8 cellular contexts compared by ENCODE assay signal in the genomic region with DNA sequence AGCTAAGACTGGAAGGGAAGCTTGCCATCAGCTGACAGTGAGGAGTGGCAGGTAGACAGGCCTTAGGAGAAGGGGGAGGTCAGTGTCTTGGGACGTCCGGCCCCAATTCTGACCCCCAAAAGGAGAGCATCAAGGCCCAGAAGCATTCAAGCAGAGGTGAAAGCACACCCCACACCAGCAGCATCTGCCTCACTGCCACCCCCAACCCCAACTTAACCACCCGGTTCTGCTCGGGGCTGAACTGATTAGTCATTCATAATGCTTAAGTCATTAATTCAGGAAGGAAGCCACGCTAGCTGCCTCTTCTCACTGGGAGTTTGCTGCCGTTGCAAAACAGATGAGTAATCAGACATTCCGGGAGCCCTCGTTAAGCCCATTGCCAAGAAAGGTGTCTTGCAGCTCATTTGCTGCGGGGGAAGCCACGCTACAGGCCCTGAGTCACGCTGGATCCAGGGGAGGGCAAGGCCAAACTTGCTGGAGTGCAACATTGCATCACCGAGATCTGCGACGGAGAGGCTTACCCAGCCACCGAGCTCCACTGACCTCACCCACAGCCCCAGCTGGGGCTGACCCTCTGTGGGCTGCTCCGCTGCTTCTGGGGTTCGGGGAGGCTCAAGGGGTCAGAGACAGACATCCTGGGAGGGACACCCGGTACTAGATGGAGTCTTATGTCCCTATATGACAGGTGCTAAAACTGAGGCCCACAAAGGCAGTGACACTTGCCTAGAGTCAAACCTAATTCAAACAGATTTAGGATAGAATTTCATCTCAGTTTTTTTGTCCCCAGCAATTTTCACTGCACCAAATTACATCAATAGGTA. TPM values are rescaled to one million over a fixed set of nuclear protein-coding genes. Genes with fewer than 3 reads are reported as not detected.
DNase-seq lines count a peak whose midpoint lies in the region; ATAC-seq and TF ChIP-seq lines count a peak whose summit lies in the region.

No MANE protein-coding gene starts in this region.

- H3K27ac Mint-ChIP-seq in nephron = peak overlapping the region; percentile 71 to 92 (median 77)

- peak; percentile 61 for DNase-seq in AG08396 (ENCODE audit: low spot score)
- peak; percentile 84 to 90 for DNase-seq in SJSA1 (ENCODE audit: low read depth in 1 of 2, low spot score in 2 of 2)
- DNase-seq in esophagus squamous epithelium (lab: John Stamatoyannopoulos, UW) = peak; percentile 55
- DNase-seq in NCI-H2227 treated with DMSO at 0.1 percent for 48 hours (lab: John Stamatoyannopoulos, UW) = no peak
- DNase-seq in OCI-M2 (lab: John Stamatoyannopoulos, UW; ENCODE audit: unreplicated experiment) = no peak

- peak overlapping the region; percentile 70 for H3K27ac ChIP-seq in SJSA1
- H3K27ac ChIP-seq in esophagus squamous epithelium = peak overlapping the region; percentile 79 to 89 (median 84)

- H3K4me3 ChIP-seq in SJSA1 (no peak overlapping the region), esophagus squamous epithelium (peak overlapping the region in 1 of 4 donors; percentile 26)

- intact Hi-C loops in esophagus squamous epithelium (cut with DNase I) = no loop called here

- H3K27me3 Mint-ChIP-seq in nephron (ENCODE audit: low read depth) = no peaks in the 10 kb centered on the region

- H3K4me1 ChIP-seq in SJSA1 (replicated peaks) (peaks cover 57% of the 10 kb centered on the region), esophagus squamous epithelium (peaks cover 20 to 57% (median 21%) of the 10 kb centered on the region in 3 donors)

- no peak for TF ChIP-seq POLR2A in esophagus squamous epithelium (IDR thresholded peaks at IDR 0.05)

- H3K4me3 Mint-ChIP-seq in nephron = no peak overlapping the region

- H3K36me3 ChIP-seq in SJSA1 (no peaks in the 10 kb centered on the region), esophagus squamous epithelium (no peaks in the 10 kb centered on the region)

- no peaks in the 10 kb centered on the region for H3K36me3 Mint-ChIP-seq in nephron (ENCODE audit: low read depth)

- no peaks in the 10 kb centered on the region for H3K9me3 Mint-ChIP-seq in nephron

- ATAC-seq in GM18511 (IDR thresholded peaks at IDR 0.05; ENCODE audit: unreplicated experiment) (peak; percentile 86), HG03457 (IDR thresholded peaks at IDR 0.05; ENCODE audit: unreplicated experiment) (peak; percentile 61)

- peaks cover 57% of the 10 kb centered on the region for H3K4me1 Mint-ChIP-seq in nephron

- H3K27me3 ChIP-seq in SJSA1 (replicated peaks) (no peaks in the 10 kb centered on the region), esophagus squamous epithelium (no peaks in the 10 kb centered on the region)

- WGBS in esophagus squamous epithelium, 2 donors = 19 to 21% methylated on average over 5 to 7 of the region's 18 CpGs

- TF ChIP-seq CTCF in esophagus squamous epithelium (IDR thresholded peaks at IDR 0.05) = no peak
- no peak for TF ChIP-seq CTCF in nephron (IDR thresholded peaks at IDR 0.05; ENCODE audit: unreplicated experiment in 3 of 3)

- H3K9me3 ChIP-seq in SJSA1 (replicated peaks) (no peaks in the 10 kb centered on the region), esophagus squamous epithelium (no peaks in the 10 kb centered on the region)

RNA-seq across cellular contexts. Expression of gene HES1, which starts 46.4 kb away (rescaled TPM):
- 39.2 and 44.1 TPM in 2 replicates for total RNA-seq in SJSA1 (2014; rRNA removed; shearing (Covaris generic))
- 10 to 100 TPM; 38.6 to 92.1 (median 75.4) TPM for total RNA-seq in esophagus squamous epithelium

Comparison
In these comparisons a context has a peak if more than half of its experiments do, and no peak if none do; other contexts are left out.
1. DNase-seq: peak in AG08396 (single experiment), SJSA1 (2 of 2) and esophagus squamous epithelium (single experiment); none in NCI-H2227 treated with DMSO at 0.1 percent for 48 hours (single experiment) and OCI-M2 (single experiment).